1 cellular context compared by ENCODE assay signal in the genomic region with DNA sequence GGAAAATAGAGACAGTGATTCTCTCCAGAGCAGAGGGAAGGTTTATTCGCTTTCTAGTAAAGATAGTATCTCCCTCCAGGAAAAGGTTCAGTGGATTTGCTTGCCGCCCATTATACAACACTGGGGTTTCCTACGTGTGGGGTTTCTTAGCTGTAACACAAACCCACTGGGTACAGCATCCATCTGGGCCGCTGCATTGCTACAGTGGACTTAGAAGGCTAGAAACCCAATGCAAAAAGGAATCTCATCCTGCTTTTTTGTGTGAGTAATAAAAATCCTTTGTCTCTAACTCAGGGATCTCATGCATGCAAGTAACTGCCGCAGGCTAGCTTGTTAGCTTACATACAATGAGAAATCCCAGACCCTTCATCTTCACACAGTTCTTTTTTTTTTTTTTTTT.
TF ChIP-seq lines count a peak whose summit lies in the region.

No MANE protein-coding gene starts in this region.

TF ChIP-seq in SK-N-SH, 30 proteins besides CTCF, POLR2A, EP300 and RAD21 (continued from another document):
- TF ChIP-seq, protein P1, sequence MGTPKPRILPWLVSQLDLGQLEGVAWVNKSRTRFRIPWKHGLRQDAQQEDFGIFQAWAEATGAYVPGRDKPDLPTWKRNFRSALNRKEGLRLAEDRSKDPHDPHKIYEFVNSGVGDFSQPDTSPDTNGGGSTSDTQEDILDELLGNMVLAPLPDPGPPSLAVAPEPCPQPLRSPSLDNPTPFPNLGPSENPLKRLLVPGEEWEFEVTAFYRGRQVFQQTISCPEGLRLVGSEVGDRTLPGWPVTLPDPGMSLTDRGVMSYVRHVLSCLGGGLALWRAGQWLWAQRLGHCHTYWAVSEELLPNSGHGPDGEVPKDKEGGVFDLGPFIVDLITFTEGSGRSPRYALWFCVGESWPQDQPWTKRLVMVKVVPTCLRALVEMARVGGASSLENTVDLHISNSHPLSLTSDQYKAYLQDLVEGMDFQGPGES (IDR thresholded peaks at IDR 0.05; ENCODE audit: low read depth, low read length): no peak
- TF ChIP-seq RXRA (IDR thresholded peaks at IDR 0.05; ENCODE audit: borderline replicate concordance, low read depth) (no peak), SMC3 (IDR thresholded peaks at IDR 0.05; ENCODE audit: low read depth, low read length) (no peak), NFIC (IDR thresholded peaks at IDR 0.05; ENCODE audit: borderline replicate concordance) (no peak), ELF1 (IDR thresholded peaks at IDR 0.05) (no peak), SIN3A (IDR thresholded peaks at IDR 0.05; ENCODE audit: borderline replicate concordance, low read depth, low read length) (no peak), CHD2 (IDR thresholded peaks at IDR 0.05; ENCODE audit: low read length, partially characterized antibody) (no peak), GABPA (IDR thresholded peaks at IDR 0.05; ENCODE audit: low read depth) (no peak), TAF1 (IDR thresholded peaks at IDR 0.05; ENCODE audit: borderline replicate concordance, low read depth, low read length) (no peak), MEF2A (IDR thresholded peaks at IDR 0.05; ENCODE audit: borderline replicate concordance, low read depth) (no peak)
- TF ChIP-seq, protein P2, sequence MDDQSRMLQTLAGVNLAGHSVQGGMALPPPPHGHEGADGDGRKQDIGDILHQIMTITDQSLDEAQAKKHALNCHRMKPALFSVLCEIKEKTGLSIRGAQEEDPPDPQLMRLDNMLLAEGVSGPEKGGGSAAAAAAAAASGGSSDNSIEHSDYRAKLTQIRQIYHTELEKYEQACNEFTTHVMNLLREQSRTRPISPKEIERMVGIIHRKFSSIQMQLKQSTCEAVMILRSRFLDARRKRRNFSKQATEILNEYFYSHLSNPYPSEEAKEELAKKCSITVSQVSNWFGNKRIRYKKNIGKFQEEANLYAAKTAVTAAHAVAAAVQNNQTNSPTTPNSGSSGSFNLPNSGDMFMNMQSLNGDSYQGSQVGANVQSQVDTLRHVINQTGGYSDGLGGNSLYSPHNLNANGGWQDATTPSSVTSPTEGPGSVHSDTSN (IDR thresholded peaks at IDR 0.05): no peak
- TF ChIP-seq, protein P3, sequence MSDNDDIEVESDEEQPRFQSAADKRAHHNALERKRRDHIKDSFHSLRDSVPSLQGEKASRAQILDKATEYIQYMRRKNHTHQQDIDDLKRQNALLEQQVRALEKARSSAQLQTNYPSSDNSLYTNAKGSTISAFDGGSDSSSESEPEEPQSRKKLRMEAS (IDR thresholded peaks at IDR 0.05; ENCODE audit: low read depth): no peak
- TF ChIP-seq, protein P4, sequence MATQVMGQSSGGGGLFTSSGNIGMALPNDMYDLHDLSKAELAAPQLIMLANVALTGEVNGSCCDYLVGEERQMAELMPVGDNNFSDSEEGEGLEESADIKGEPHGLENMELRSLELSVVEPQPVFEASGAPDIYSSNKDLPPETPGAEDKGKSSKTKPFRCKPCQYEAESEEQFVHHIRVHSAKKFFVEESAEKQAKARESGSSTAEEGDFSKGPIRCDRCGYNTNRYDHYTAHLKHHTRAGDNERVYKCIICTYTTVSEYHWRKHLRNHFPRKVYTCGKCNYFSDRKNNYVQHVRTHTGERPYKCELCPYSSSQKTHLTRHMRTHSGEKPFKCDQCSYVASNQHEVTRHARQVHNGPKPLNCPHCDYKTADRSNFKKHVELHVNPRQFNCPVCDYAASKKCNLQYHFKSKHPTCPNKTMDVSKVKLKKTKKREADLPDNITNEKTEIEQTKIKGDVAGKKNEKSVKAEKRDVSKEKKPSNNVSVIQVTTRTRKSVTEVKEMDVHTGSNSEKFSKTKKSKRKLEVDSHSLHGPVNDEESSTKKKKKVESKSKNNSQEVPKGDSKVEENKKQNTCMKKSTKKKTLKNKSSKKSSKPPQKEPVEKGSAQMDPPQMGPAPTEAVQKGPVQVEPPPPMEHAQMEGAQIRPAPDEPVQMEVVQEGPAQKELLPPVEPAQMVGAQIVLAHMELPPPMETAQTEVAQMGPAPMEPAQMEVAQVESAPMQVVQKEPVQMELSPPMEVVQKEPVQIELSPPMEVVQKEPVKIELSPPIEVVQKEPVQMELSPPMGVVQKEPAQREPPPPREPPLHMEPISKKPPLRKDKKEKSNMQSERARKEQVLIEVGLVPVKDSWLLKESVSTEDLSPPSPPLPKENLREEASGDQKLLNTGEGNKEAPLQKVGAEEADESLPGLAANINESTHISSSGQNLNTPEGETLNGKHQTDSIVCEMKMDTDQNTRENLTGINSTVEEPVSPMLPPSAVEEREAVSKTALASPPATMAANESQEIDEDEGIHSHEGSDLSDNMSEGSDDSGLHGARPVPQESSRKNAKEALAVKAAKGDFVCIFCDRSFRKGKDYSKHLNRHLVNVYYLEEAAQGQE (IDR thresholded peaks at IDR 0.05; ENCODE audit: low read depth, low read length): no peak
